ENCODE assay signal across 8 cellular contexts in the genomic region with DNA sequence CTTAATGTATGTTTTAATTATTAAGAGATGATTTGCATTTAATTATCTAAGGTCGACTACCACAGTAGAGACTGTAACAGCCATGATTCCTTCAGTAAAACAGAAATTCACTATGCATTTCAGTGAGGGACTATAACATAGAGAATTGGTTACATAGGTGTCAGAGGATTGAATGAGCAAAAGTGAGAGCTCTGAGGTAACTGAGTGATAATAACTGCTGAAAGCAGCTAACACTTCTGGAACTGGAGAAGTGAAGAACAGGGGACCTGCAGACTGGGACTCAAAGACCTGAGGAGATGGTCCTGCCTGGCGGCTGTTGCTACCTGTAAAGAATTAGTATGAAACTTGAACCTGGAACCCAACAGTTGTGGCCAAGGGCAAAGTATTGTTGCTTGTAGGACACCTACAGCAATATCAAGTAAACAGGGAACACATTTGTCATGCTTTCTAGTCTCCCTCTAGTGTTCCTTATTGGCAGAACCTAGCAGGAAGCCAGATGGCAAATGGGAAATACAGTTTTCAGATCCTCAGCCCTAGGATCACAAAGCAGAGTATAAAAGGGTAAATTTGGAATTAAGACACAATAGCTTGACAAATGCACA.
DNase-seq lines count a peak whose midpoint lies in the region; ATAC-seq, FAIRE-seq and TF ChIP-seq lines count a peak whose summit lies in the region.

No MANE protein-coding gene starts in this region.

- H3K9me3 ChIP-seq in sigmoid colon = no peaks in the 10 kb centered on the region

- H3K4me1 Mint-ChIP-seq in effector memory CD8-positive, alpha-beta T cell (ENCODE audit: low read depth in 2 of 2) = peaks cover 0 to 2% of the 10 kb centered on the region in 2 donors

- no peaks in the 10 kb centered on the region for H3K27me3 Mint-ChIP-seq in effector memory CD8-positive, alpha-beta T cell

- 79 to 87% methylated on average over 2 of the region's 2 CpGs for WGBS in sigmoid colon, 2 donors

- no peaks in the 10 kb centered on the region for H3K9me3 Mint-ChIP-seq in effector memory CD8-positive, alpha-beta T cell

- H3K27ac ChIP-seq in sigmoid colon = no peak overlapping the region

- intact Hi-C loops in sigmoid colon (cut with DNase I) = no loop called here

- DNase-seq in G401 (ENCODE audit: low spot score) = peak; percentile 73
- DNase-seq in HTR-8/SVneo (ENCODE audit: insufficient read length, low spot score) = peak; percentile 22
- peak; percentile 21 for DNase-seq in RCC 7860 (ENCODE audit: low spot score)
- DNase-seq in fibroblast of peridontal ligament (ENCODE audit: extremely low read depth) = peak; percentile 38
- peak; percentile 62 for DNase-seq in renal cortical epithelial cell (ENCODE audit: low read depth)
- DNase-seq in effector memory CD8-positive, alpha-beta T cell = no peak
- no peak for DNase-seq in sigmoid colon

- FAIRE-seq in HTR-8/SVneo (lab: Jason Lieb, UNC) (no peak), RCC 7860 (lab: Jason Lieb, UNC) (peak; percentile 7)

- ATAC-seq in GM21526 (IDR thresholded peaks at IDR 0.05; ENCODE audit: low FRiP score, unreplicated experiment) = peak; percentile 63
- ATAC-seq in effector memory CD8-positive, alpha-beta T cell (replicated peaks) = no peak

- no peak for TF ChIP-seq POLR2A in sigmoid colon (IDR thresholded peaks at IDR 0.05)

- no peak overlapping the region for H3K27ac Mint-ChIP-seq in effector memory CD8-positive, alpha-beta T cell

- no peak overlapping the region for H3K4me3 Mint-ChIP-seq in effector memory CD8-positive, alpha-beta T cell

- H3K4me1 ChIP-seq in sigmoid colon = no peaks in the 10 kb centered on the region

- H3K27me3 ChIP-seq in sigmoid colon = no peaks in the 10 kb centered on the region

- in situ Hi-C loops in G401 (cut with HindIII; ENCODE audit: low sequenced_read_pairs) = no loop called here

- no peak overlapping the region for H3K4me3 ChIP-seq in sigmoid colon

- no peak for TF ChIP-seq EP300 in sigmoid colon (IDR thresholded peaks at IDR 0.05)

- peak in 1 of 4 experiments; percentile 13 for TF ChIP-seq CTCF in sigmoid colon (IDR thresholded peaks at IDR 0.05)

- no peaks in the 10 kb centered on the region for H3K36me3 ChIP-seq in sigmoid colon

- no peaks in the 10 kb centered on the region for H3K36me3 Mint-ChIP-seq in effector memory CD8-positive, alpha-beta T cell (ENCODE audit: insufficient read depth)

Comparison
In these comparisons a context has a peak if more than half of its experiments do, and no peak if none do; other contexts are left out.
1. DNase-seq: peak in G401 (single experiment), HTR-8/SVneo (single experiment), RCC 7860 (single experiment), fibroblast of peridontal ligament (single experiment) and renal cortical epithelial cell (single experiment); none in effector memory CD8-positive, alpha-beta T cell (0 of 3) and sigmoid colon (single experiment).